In genomic region chr5:56816546-56817081, GRCh38 we compare ENCODE assay signal across 1 cellular context.
A peak's percentile ranks its signal among the peaks of the same experiment; 100 is the strongest.
TF ChIP-seq lines count a peak whose summit lies in the region.

No MANE protein-coding gene starts in this region.

TF ChIP-seq in HepG2, 621 proteins besides CTCF, POLR2A, EP300 and RAD21 (continued from another document):
- TF ChIP-seq STAT6 (CRISPR knock-in tag; IDR thresholded peaks at IDR 0.05; ENCODE audit: borderline replicate concordance), result no peak
- TF ChIP-seq SAFB2 (CRISPR knock-in tag; IDR thresholded peaks at IDR 0.05; ENCODE audit: borderline replicate concordance, low read depth), result no peak
- TF ChIP-seq FOXJ3 (CRISPR knock-in tag; IDR thresholded peaks at IDR 0.05; ENCODE audit: borderline replicate concordance), result no peak
- TF ChIP-seq PRMT3 (CRISPR knock-in tag; IDR thresholded peaks at IDR 0.05; ENCODE audit: borderline replicate concordance, low read depth), result no peak
- TF ChIP-seq CENPT (CRISPR knock-in tag; IDR thresholded peaks at IDR 0.05; ENCODE audit: low read depth), result no peak
- TF ChIP-seq SMARCE1 (IDR thresholded peaks at IDR 0.05; ENCODE audit: borderline replicate concordance), result no peak
- TF ChIP-seq, protein P1, sequence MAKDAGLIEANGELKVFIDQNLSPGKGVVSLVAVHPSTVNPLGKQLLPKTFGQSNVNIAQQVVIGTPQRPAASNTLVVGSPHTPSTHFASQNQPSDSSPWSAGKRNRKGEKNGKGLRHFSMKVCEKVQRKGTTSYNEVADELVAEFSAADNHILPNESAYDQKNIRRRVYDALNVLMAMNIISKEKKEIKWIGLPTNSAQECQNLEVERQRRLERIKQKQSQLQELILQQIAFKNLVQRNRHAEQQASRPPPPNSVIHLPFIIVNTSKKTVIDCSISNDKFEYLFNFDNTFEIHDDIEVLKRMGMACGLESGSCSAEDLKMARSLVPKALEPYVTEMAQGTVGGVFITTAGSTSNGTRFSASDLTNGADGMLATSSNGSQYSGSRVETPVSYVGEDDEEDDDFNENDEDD (CRISPR knock-in tag; IDR thresholded peaks at IDR 0.05; ENCODE audit: borderline replicate concordance), result peak; percentile 28; the same call in 1 of the 2 replicates
- no peak for TF ChIP-seq ZFP90 (CRISPR knock-in tag; IDR thresholded peaks at IDR 0.05; ENCODE audit: borderline replicate concordance)
- TF ChIP-seq ZNF484 (CRISPR knock-in tag; IDR thresholded peaks at IDR 0.05; ENCODE audit: borderline replicate concordance, low read depth), result no peak
- TF ChIP-seq EEA1 (CRISPR knock-in tag; IDR thresholded peaks at IDR 0.05; ENCODE audit: borderline replicate concordance), result no peak
- TF ChIP-seq CENPX (CRISPR knock-in tag; IDR thresholded peaks at IDR 0.05), result no peak
- TF ChIP-seq NFE2L1 (CRISPR knock-in tag; IDR thresholded peaks at IDR 0.05; ENCODE audit: borderline replicate concordance), result no peak
- TF ChIP-seq PRDM10 (CRISPR knock-in tag; IDR thresholded peaks at IDR 0.05; ENCODE audit: low read depth), result no peak; the same call in 1 of the 2 replicates
- TF ChIP-seq HNRNPLL (IDR thresholded peaks at IDR 0.05; ENCODE audit: low read depth, low read length, poor library complexity, severe bottlenecking), result peak; percentile 91
- peak; percentile 55 for TF ChIP-seq JARID2 (CRISPR knock-in tag; IDR thresholded peaks at IDR 0.05; ENCODE audit: insufficient replicate concordance)
- peak; percentile 53 for TF ChIP-seq SALL1 (CRISPR knock-in tag; IDR thresholded peaks at IDR 0.05)
- TF ChIP-seq HMG20B (CRISPR knock-in tag; conservative IDR thresholded peaks at IDR 0.05), result 0 out of 2 replicates have a peak, but pooled peaks have one; percentile 36
- no peak for TF ChIP-seq XBP1 (CRISPR knock-in tag; IDR thresholded peaks at IDR 0.05)
- peak; percentile 26; the same call in 1 of the 2 replicates for TF ChIP-seq CREM (IDR thresholded peaks at IDR 0.05)
- no peak for TF ChIP-seq CREM (CRISPR knock-in tag; IDR thresholded peaks at IDR 0.05)
- TF ChIP-seq PREB (CRISPR knock-in tag; IDR thresholded peaks at IDR 0.05), result no peak
- no peak for TF ChIP-seq ZNF234 (CRISPR knock-in tag; conservative IDR thresholded peaks at IDR 0.05)
- no peak for TF ChIP-seq JUNB (CRISPR knock-in tag; IDR thresholded peaks at IDR 0.05; ENCODE audit: borderline replicate concordance)
- peak; percentile 83 for TF ChIP-seq RBFOX2 (IDR thresholded peaks at IDR 0.05; ENCODE audit: low read depth, low read length)
- peak; percentile 57; the same call in 1 of the 2 replicates for TF ChIP-seq ZNF33A (CRISPR knock-in tag; IDR thresholded peaks at IDR 0.05; ENCODE audit: borderline replicate concordance)
- TF ChIP-seq ZNF615 (CRISPR knock-in tag; IDR thresholded peaks at IDR 0.05; ENCODE audit: borderline replicate concordance), result no peak
- TF ChIP-seq GTF2F1 (IDR thresholded peaks at IDR 0.05; ENCODE audit: low read length), result no peak
- TF ChIP-seq, protein P2, sequence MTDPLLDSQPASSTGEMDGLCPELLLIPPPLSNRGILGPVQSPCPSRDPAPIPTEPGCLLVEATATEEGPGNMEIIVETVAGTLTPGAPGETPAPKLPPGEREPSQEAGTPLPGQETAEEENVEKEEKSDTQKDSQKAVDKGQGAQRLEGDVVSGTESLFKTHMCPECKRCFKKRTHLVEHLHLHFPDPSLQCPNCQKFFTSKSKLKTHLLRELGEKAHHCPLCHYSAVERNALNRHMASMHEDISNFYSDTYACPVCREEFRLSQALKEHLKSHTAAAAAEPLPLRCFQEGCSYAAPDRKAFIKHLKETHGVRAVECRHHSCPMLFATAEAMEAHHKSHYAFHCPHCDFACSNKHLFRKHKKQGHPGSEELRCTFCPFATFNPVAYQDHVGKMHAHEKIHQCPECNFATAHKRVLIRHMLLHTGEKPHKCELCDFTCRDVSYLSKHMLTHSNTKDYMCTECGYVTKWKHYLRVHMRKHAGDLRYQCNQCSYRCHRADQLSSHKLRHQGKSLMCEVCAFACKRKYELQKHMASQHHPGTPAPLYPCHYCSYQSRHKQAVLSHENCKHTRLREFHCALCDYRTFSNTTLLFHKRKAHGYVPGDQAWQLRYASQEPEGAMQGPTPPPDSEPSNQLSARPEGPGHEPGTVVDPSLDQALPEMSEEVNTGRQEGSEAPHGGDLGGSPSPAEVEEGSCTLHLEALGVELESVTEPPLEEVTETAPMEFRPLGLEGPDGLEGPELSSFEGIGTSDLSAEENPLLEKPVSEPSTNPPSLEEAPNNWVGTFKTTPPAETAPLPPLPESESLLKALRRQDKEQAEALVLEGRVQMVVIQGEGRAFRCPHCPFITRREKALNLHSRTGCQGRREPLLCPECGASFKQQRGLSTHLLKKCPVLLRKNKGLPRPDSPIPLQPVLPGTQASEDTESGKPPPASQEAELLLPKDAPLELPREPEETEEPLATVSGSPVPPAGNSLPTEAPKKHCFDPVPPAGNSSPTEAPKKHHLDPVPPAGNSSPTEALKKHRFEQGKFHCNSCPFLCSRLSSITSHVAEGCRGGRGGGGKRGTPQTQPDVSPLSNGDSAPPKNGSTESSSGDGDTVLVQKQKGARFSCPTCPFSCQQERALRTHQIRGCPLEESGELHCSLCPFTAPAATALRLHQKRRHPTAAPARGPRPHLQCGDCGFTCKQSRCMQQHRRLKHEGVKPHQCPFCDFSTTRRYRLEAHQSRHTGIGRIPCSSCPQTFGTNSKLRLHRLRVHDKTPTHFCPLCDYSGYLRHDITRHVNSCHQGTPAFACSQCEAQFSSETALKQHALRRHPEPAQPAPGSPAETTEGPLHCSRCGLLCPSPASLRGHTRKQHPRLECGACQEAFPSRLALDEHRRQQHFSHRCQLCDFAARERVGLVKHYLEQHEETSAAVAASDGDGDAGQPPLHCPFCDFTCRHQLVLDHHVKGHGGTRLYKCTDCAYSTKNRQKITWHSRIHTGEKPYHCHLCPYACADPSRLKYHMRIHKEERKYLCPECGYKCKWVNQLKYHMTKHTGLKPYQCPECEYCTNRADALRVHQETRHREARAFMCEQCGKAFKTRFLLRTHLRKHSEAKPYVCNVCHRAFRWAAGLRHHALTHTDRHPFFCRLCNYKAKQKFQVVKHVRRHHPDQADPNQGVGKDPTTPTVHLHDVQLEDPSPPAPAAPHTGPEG (CRISPR knock-in tag; IDR thresholded peaks at IDR 0.05), result no peak
- TF ChIP-seq ZMYM4 (CRISPR knock-in tag; IDR thresholded peaks at IDR 0.05), result peak; percentile 48; the same call in 1 of the 2 replicates
- TF ChIP-seq, protein P3, sequence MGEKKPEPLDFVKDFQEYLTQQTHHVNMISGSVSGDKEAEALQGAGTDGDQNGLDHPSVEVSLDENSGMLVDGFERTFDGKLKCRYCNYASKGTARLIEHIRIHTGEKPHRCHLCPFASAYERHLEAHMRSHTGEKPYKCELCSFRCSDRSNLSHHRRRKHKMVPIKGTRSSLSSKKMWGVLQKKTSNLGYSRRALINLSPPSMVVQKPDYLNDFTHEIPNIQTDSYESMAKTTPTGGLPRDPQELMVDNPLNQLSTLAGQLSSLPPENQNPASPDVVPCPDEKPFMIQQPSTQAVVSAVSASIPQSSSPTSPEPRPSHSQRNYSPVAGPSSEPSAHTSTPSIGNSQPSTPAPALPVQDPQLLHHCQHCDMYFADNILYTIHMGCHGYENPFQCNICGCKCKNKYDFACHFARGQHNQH (CRISPR knock-in tag; IDR thresholded peaks at IDR 0.05), result peak; percentile 86
- 0 out of 2 replicates have a peak, but pooled peaks have one; percentile 38 for TF ChIP-seq CCDC6 (CRISPR knock-in tag; IDR thresholded peaks at IDR 0.05)
- TF ChIP-seq, protein P4, sequence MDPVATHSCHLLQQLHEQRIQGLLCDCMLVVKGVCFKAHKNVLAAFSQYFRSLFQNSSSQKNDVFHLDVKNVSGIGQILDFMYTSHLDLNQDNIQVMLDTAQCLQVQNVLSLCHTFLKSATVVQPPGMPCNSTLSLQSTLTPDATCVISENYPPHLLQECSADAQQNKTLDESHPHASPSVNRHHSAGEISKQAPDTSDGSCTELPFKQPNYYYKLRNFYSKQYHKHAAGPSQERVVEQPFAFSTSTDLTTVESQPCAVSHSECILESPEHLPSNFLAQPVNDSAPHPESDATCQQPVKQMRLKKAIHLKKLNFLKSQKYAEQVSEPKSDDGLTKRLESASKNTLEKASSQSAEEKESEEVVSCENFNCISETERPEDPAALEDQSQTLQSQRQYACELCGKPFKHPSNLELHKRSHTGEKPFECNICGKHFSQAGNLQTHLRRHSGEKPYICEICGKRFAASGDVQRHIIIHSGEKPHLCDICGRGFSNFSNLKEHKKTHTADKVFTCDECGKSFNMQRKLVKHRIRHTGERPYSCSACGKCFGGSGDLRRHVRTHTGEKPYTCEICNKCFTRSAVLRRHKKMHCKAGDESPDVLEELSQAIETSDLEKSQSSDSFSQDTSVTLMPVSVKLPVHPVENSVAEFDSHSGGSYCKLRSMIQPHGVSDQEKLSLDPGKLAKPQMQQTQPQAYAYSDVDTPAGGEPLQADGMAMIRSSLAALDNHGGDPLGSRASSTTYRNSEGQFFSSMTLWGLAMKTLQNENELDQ (CRISPR knock-in tag; IDR thresholded peaks at IDR 0.05; ENCODE audit: borderline replicate concordance), result no peak
- TF ChIP-seq HNF4A (CRISPR knock-in tag; IDR thresholded peaks at IDR 0.05), result peak; percentile 41
- TF ChIP-seq CBX1 (IDR thresholded peaks at IDR 0.05; ENCODE audit: low read depth), result peak; percentile 39
- TF ChIP-seq, protein P5, sequence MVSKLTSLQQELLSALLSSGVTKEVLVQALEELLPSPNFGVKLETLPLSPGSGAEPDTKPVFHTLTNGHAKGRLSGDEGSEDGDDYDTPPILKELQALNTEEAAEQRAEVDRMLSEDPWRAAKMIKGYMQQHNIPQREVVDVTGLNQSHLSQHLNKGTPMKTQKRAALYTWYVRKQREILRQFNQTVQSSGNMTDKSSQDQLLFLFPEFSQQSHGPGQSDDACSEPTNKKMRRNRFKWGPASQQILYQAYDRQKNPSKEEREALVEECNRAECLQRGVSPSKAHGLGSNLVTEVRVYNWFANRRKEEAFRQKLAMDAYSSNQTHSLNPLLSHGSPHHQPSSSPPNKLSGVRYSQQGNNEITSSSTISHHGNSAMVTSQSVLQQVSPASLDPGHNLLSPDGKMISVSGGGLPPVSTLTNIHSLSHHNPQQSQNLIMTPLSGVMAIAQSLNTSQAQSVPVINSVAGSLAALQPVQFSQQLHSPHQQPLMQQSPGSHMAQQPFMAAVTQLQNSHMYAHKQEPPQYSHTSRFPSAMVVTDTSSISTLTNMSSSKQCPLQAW (CRISPR knock-in tag; IDR thresholded peaks at IDR 0.05), result peak; percentile 62; the same call in 1 of the 2 replicates
- TF ChIP-seq ZNF788 (CRISPR knock-in tag; IDR thresholded peaks at IDR 0.05; ENCODE audit: borderline replicate concordance), result no peak
